8 cellular contexts compared by ENCODE assay signal in genomic region chr5:140345919-140346347, GRCh38. TPM values are rescaled to one million over a fixed set of nuclear protein-coding genes. Genes with fewer than 3 reads are reported as not detected.
A peak's percentile ranks its signal among the peaks of the same experiment; 100 is the strongest.
DNase-seq lines count a peak whose midpoint lies in the region; ATAC-seq and TF ChIP-seq lines count a peak whose summit lies in the region.

No MANE protein-coding gene starts in this region.

- CTCF ChIA-PET in activated CD4-positive, alpha-beta memory T cell treated with anti-CD3 and anti-CD28 coated beads, Interleukin-2, amount 10 ng/mL, durations not matched to agents 7 days and 5 days (lab: Charles Lee) = interaction anchor here (0.5 to 21.6 kb wide), 25 partner anchors 8 to 379 kb away, joined by 3 to 951 read pairs (median 4); partner anchors contain the start of genes ANKHD1 and PFDN1

- H3K27ac Mint-ChIP-seq in activated CD4-positive, alpha-beta memory T cell treated with anti-CD3 and anti-CD28 coated beads, Interleukin-2, amount 10 ng/mL, durations not matched to agents 7 days and 5 days = peak overlapping the region; percentile 94
- no peak overlapping the region for H3K27ac Mint-ChIP-seq in nephron

- TF ChIP-seq CTCF in nephron (IDR thresholded peaks at IDR 0.05; ENCODE audit: unreplicated experiment in 3 of 3) = peak in 1 of 3 experiments; percentile 10

- peak overlapping the region; percentile 96 for H3K4me3 Mint-ChIP-seq in activated CD4-positive, alpha-beta memory T cell treated with anti-CD3 and anti-CD28 coated beads, Interleukin-2, amount 10 ng/mL, durations not matched to agents 7 days and 5 days
- peak overlapping the region; percentile 86 to 90 (median 88) for H3K4me3 Mint-ChIP-seq in nephron

- DNase-seq in HT1080 (ENCODE audit: low read depth) = peak; percentile 70
- no peak for DNase-seq in activated CD4-positive, alpha-beta memory T cell treated with anti-CD3 and anti-CD28 coated beads, Interleukin-2, amount 10 ng/mL, durations not matched to agents 7 days and 5 days
- peak; percentile 28 for DNase-seq in foreskin melanocyte
- no peak for DNase-seq in stimulated activated naive CD4-positive, alpha-beta T cell treated with Interleukin-2 at 50 U/mL for 16 hours (lab: John Stamatoyannopoulos, UW)
- DNase-seq in germinal center (ENCODE audit: low spot score) = no peak

- peaks cover 1% of the 10 kb centered on the region for H3K27me3 Mint-ChIP-seq in activated CD4-positive, alpha-beta memory T cell treated with anti-CD3 and anti-CD28 coated beads, Interleukin-2, amount 10 ng/mL, durations not matched to agents 7 days and 5 days
- peaks cover 64% of the 10 kb centered on the region for H3K27me3 Mint-ChIP-seq in nephron (ENCODE audit: low read depth)

- no peaks in the 10 kb centered on the region for H3K27me3 ChIP-seq in BLaER1 treated with 17β-estradiol and CSF1 and Interleukin-3, amounts not matched to agents 10 nM and 100 nM

- peaks cover 66% of the 10 kb centered on the region for H3K4me1 Mint-ChIP-seq in activated CD4-positive, alpha-beta memory T cell treated with anti-CD3 and anti-CD28 coated beads, Interleukin-2, amount 10 ng/mL, durations not matched to agents 7 days and 5 days
- H3K4me1 Mint-ChIP-seq in nephron = peaks cover 28% of the 10 kb centered on the region

- peak overlapping the region; percentile 86 to 100 (median 98) for H3K4me2 ChIP-seq in BLaER1 treated with 17β-estradiol and CSF1 and Interleukin-3, amounts not matched to agents 10 nM and 100 nM

- no peaks in the 10 kb centered on the region for H3K9me3 Mint-ChIP-seq in activated CD4-positive, alpha-beta memory T cell treated with anti-CD3 and anti-CD28 coated beads, Interleukin-2, amount 10 ng/mL, durations not matched to agents 7 days and 5 days
- H3K9me3 Mint-ChIP-seq in nephron = no peaks in the 10 kb centered on the region

- peak overlapping the region; percentile 77 to 100 (median 96) for H3K27ac ChIP-seq in BLaER1 treated with 17β-estradiol and CSF1 and Interleukin-3, amounts not matched to agents 10 nM and 100 nM

- H3K4me3 ChIP-seq in BLaER1 treated with 17β-estradiol and CSF1 and Interleukin-3, amounts not matched to agents 10 nM and 100 nM = peak overlapping the region; percentile 77 to 97 (median 95)

- H3K9me3 ChIP-seq in BLaER1 treated with 17β-estradiol and CSF1 and Interleukin-3, amounts not matched to agents 10 nM and 100 nM (replicated peaks in 1 of 11) = peaks cover 0 to 8% (median 0%) of the 10 kb centered on the region in 11 experiments; a peak in 1 of 22 replicates

- H4K20me1 ChIP-seq in BLaER1 treated with 17β-estradiol and CSF1 and Interleukin-3, amounts not matched to agents 10 nM and 100 nM = peaks cover 0 to 31% (median 20%) of the 10 kb centered on the region in 11 experiments; a peak in 16 of 22 replicates

- peaks cover 75 to 85% (median 77%) of the 10 kb centered on the region in 10 experiments for H3K4me1 ChIP-seq in BLaER1 treated with 17β-estradiol and CSF1 and Interleukin-3, amounts not matched to agents 10 nM and 100 nM

- POLR2A ChIA-PET in activated CD4-positive, alpha-beta memory T cell treated with anti-CD3 and anti-CD28 coated beads, Interleukin-2, amount 10 ng/mL, durations not matched to agents 7 days and 5 days (lab: Charles Lee) = interaction anchor here (0.8 to 4.5 kb wide), 18 partner anchors 11 to 364 kb away, joined by 3 to 40 read pairs (median 4); partner anchors contain the start of genes ANKHD1, CYSTM1, IK and NDUFA2

- ATAC-seq in GM19043 (IDR thresholded peaks at IDR 0.05; ENCODE audit: low read depth, unreplicated experiment) = peak; percentile 1

- peak overlapping the region; percentile 89 to 98 (median 92) for H3K9ac ChIP-seq in BLaER1 treated with 17β-estradiol and CSF1 and Interleukin-3, amounts not matched to agents 10 nM and 100 nM

- H3K36me3 ChIP-seq in BLaER1 treated with 17β-estradiol and CSF1 and Interleukin-3, amounts not matched to agents 10 nM and 100 nM = peaks cover 26 to 48% (median 43%) of the 10 kb centered on the region in 11 experiments

- peaks cover 50% of the 10 kb centered on the region for H3K36me3 Mint-ChIP-seq in activated CD4-positive, alpha-beta memory T cell treated with anti-CD3 and anti-CD28 coated beads, Interleukin-2, amount 10 ng/mL, durations not matched to agents 7 days and 5 days (ENCODE audit: low read depth)
- no peaks in the 10 kb centered on the region for H3K36me3 Mint-ChIP-seq in nephron (ENCODE audit: low read depth)

RNA-seq across cellular contexts. Expression of gene HBEGF, which starts 0.5 kb away (rescaled TPM):
- total RNA-seq in HT1080 (2014; rRNA removed; shearing (Covaris generic)) = 55.7 and 61.2 TPM in 2 replicates
- polyA plus RNA-seq in HT1080 (2015; cell fraction: cytosol; rRNA removed) = 108 and 109 TPM in 2 replicates
- polyA plus RNA-seq in HT1080 (2015; cell fraction: nucleus; rRNA removed) = 89.7 and 96.6 TPM in 2 replicates
- 10 to 100 TPM; 67.9 to 69.1 TPM for total RNA-seq in activated CD4-positive, alpha-beta memory T cell treated with anti-CD3 and anti-CD28 coated beads, Interleukin-2, amount 10 ng/mL, durations not matched to agents 7 days and 5 days

RNA-seq across cellular contexts. Expression of gene SLC4A9, which starts 14.1 kb away (rescaled TPM):
- not detected in 2 replicates for total RNA-seq in HT1080 (2014; rRNA removed; shearing (Covaris generic))
- polyA plus RNA-seq in HT1080 (2015; cell fraction: cytosol; rRNA removed) = not detected in 2 replicates
- 0.27 and 0.36 TPM in 2 replicates for polyA plus RNA-seq in HT1080 (2015; cell fraction: nucleus; rRNA removed)
- total RNA-seq in activated CD4-positive, alpha-beta memory T cell treated with anti-CD3 and anti-CD28 coated beads, Interleukin-2, amount 10 ng/mL, durations not matched to agents 7 days and 5 days = under 1 TPM; 0.43 to 0.78 TPM

RNA-seq across cellular contexts. Expression of gene PFDN1, which starts 43.0 kb away (rescaled TPM):
- 114 and 149 TPM in 2 replicates for total RNA-seq in HT1080 (2014; rRNA removed; shearing (Covaris generic))
- 174 and 198 TPM in 2 replicates for polyA plus RNA-seq in HT1080 (2015; cell fraction: cytosol; rRNA removed)
- 73.5 and 77.0 TPM in 2 replicates for polyA plus RNA-seq in HT1080 (2015; cell fraction: nucleus; rRNA removed)
- 10 to 100 TPM; 52.3 to 55.8 TPM for total RNA-seq in activated CD4-positive, alpha-beta memory T cell treated with anti-CD3 and anti-CD28 coated beads, Interleukin-2, amount 10 ng/mL, durations not matched to agents 7 days and 5 days

RNA-seq across cellular contexts. Expression of gene ANKHD1, which starts 55.7 kb away (rescaled TPM):
- 25.2 and 29.0 TPM in 2 replicates for total RNA-seq in HT1080 (2014; rRNA removed; shearing (Covaris generic))
- polyA plus RNA-seq in HT1080 (2015; cell fraction: cytosol; rRNA removed) = 27.7 and 32.5 TPM in 2 replicates
- polyA plus RNA-seq in HT1080 (2015; cell fraction: nucleus; rRNA removed) = 123 and 137 TPM in 2 replicates
- 100 to 1,000 TPM; 109 to 122 TPM for total RNA-seq in activated CD4-positive, alpha-beta memory T cell treated with anti-CD3 and anti-CD28 coated beads, Interleukin-2, amount 10 ng/mL, durations not matched to agents 7 days and 5 days

Comparison
In these comparisons a context has a peak if more than half of its experiments do, and no peak if none do; other contexts are left out.
1. DNase-seq: peak in HT1080 (single experiment) and foreskin melanocyte (single experiment); none in activated CD4-positive, alpha-beta memory T cell treated with anti-CD3 and anti-CD28 coated beads, Interleukin-2, amount 10 ng/mL, durations not matched to agents 7 days and 5 days (single experiment), stimulated activated naive CD4-positive, alpha-beta T cell treated with Interleukin-2 at 50 U/mL for 16 hours (single experiment) and germinal center (single experiment).